In genomic region chr10:68212721-68213352, GRCh38 we compare ENCODE assay signal across 9 cellular contexts. TPM values are rescaled to one million over a fixed set of nuclear protein-coding genes. Genes with fewer than 3 reads are reported as not detected.
DNase-seq lines count a peak whose midpoint lies in the region; ATAC-seq, FAIRE-seq and TF ChIP-seq lines count a peak whose summit lies in the region.
"Had no signal": no experiment of that assay in that cellular context is flagged by ENCODE, and none has a peak within 500 bp of the region (broad histone marks: within the 10 kb centered on the region; RNA-seq: fewer than 3 reads in every experiment).

No MANE protein-coding gene starts in this region.

- TF ChIP-seq EP300 in H1 (IDR thresholded peaks at IDR 0.05; ENCODE audit: borderline replicate concordance in 1 of 2, low read depth in 2 of 2, low read length in 2 of 2): no peak

- no peak overlapping the region for H3K18ac ChIP-seq in H1 (ENCODE audit: extremely low read depth, low read length)

- H3K4me3 ChIP-seq in H1 (ENCODE audit: extremely low read depth in 1 of 4, insufficient read depth in 2 of 4, low read depth in 3 of 4, low read length in 4 of 4): no peak overlapping the region
- no peak overlapping the region for H3K4me3 ChIP-seq in neutrophil (ENCODE audit: low read depth in 1 of 2, low read length in 1 of 2)

- no peak overlapping the region for H3K4ac ChIP-seq in H1 (replicated peaks; ENCODE audit: insufficient read length, low read depth, low read length)

- H3K23me2 ChIP-seq in H1 (ENCODE audit: low read depth, low read length): no peaks in the 10 kb centered on the region

- H3K79me2 ChIP-seq in H1 (ENCODE audit: control insufficient read depth in 1 of 2, insufficient read depth in 2 of 2, low read length in 2 of 2): no peaks in the 10 kb centered on the region

- no peaks in the 10 kb centered on the region for H4K20me1 ChIP-seq in H1 (replicated peaks in 1 of 2; ENCODE audit: control insufficient read depth in 1 of 2, insufficient read depth in 2 of 2, low read length in 2 of 2)

- no peak overlapping the region for H2BK120ac ChIP-seq in H1 (replicated peaks; ENCODE audit: low read depth, low read length)

- no peak overlapping the region for H4K91ac ChIP-seq in H1 (replicated peaks; ENCODE audit: insufficient read length, low read length)

- H2BK12ac ChIP-seq in H1 (ENCODE audit: low read depth, low read length): no peak overlapping the region

- no peaks in the 10 kb centered on the region for H3K79me1 ChIP-seq in H1 (ENCODE audit: low read depth, low read length)

- H3K9me3 Mint-ChIP-seq in stimulated activated naive CD8-positive, alpha-beta T cell treated with anti-CD3 and anti-CD28 coated beads, Interleukin-15, amount 100 ng/mL, for 72 hours: no peaks in the 10 kb centered on the region

- H3K36me3 ChIP-seq in H1 (ENCODE audit: control insufficient read depth in 2 of 4, insufficient read depth in 4 of 4, low read length in 3 of 4) (no peaks in the 10 kb centered on the region), neutrophil (no peaks in the 10 kb centered on the region)

- CTCF ChIA-PET in H1 (lab: Charles Lee; ENCODE audit: partially characterized antibody): interaction anchor here (0.6 to 9.0 kb wide), 56 partner anchors 9 to 425 kb away, joined by 3 to 71 read pairs (median 4); partner anchors contain the start of genes ATOH7, DNAJC12, HNRNPH3 and PBLD

- H2BK15ac ChIP-seq in H1 (ENCODE audit: low read length): no peak overlapping the region

- peaks cover 7% of the 10 kb centered on the region for H3K27me3 Mint-ChIP-seq in stimulated activated naive CD8-positive, alpha-beta T cell treated with anti-CD3 and anti-CD28 coated beads, Interleukin-15, amount 100 ng/mL, for 72 hours

- H3K4me1 ChIP-seq in H1 (replicated peaks in 1 of 4; ENCODE audit: control insufficient read depth in 3 of 4, insufficient read depth in 4 of 4, low read length in 3 of 4) (no peaks in the 10 kb centered on the region; a peak in 2 of 7 replicates), neutrophil (ENCODE audit: control insufficient read depth in 1 of 2, insufficient read depth in 1 of 2, low read depth in 1 of 2, low read length in 1 of 2) (no peaks in the 10 kb centered on the region)

- no peak overlapping the region for H2AK5ac ChIP-seq in H1 (ENCODE audit: low read depth, low read length)

- no peak overlapping the region for H3K23ac ChIP-seq in H1 (ENCODE audit: insufficient read length)

- TF ChIP-seq CTCF in H1 (IDR thresholded peaks at IDR 0.05; ENCODE audit: control extremely low read depth in 1 of 3, insufficient read depth in 1 of 3, low read depth in 1 of 3, low read length in 3 of 3) (peak in 2 of 3 experiments; percentile 37 to 51; a peak in 2 of 4 replicates), neutrophil (IDR thresholded peaks at IDR 0.05) (peak; percentile 40)

- no peak for DNase-seq in stimulated activated naive CD8-positive, alpha-beta T cell treated with anti-CD3 and anti-CD28 coated beads, Interleukin-15, amount 100 ng/mL, for 72 hours
- no peak for DNase-seq in stimulated activated naive CD8-positive, alpha-beta T cell treated with anti-CD3 and anti-CD28 coated beads, Interleukin-15, Interleukin-2, amounts not matched to agents 100 U/mL and 50 U/mL, for 24 hours
- DNase-seq in NCI-H748 (lab: John Stamatoyannopoulos, UW; ENCODE audit: unreplicated experiment): peak; percentile 26
- no peak for DNase-seq in H1 (ENCODE audit: low read depth in 1 of 2, low spot score in 2 of 2)
- DNase-seq in stimulated activated CD4-positive, alpha-beta T cell treated with anti-CD3 and anti-CD28 coated beads, Interleukin-4, amount 100 ng/mL, for 4 hours: no peak
- DNase-seq in left cardiac atrium: no peak
- DNase-seq in DMS153 (lab: John Stamatoyannopoulos, UW): no peak

- H3K9ac ChIP-seq in H1 (replicated peaks in 1 of 4; ENCODE audit: extremely low read depth in 1 of 4, low read depth in 3 of 4, low read length in 3 of 4): no peak overlapping the region

- no peak for TF ChIP-seq POLR2A in H1 (IDR thresholded peaks at IDR 0.05; ENCODE audit: control extremely low read depth in 1 of 2, low read depth in 2 of 2, low read length in 2 of 2)

- H4K5ac ChIP-seq in H1 (ENCODE audit: insufficient read length, low read depth, low read length): no peak overlapping the region

- POLR2A ChIA-PET in H1 (lab: Charles Lee; ENCODE audit: partially characterized antibody): interaction anchor here (2.0 kb wide), 1 partner anchor 120 kb away, joined by 14 read pairs; the partner anchor contains the start of genes HNRNPH3 and PBLD

- no peaks in the 10 kb centered on the region for H3K27me3 ChIP-seq in H1 (replicated peaks in 1 of 4; ENCODE audit: control insufficient read depth in 3 of 4, extremely low read depth in 1 of 4, insufficient read depth in 3 of 4, low read length in 3 of 4)
- H3K27me3 ChIP-seq in neutrophil: peaks cover 10% of the 10 kb centered on the region

- no peak overlapping the region for H2AFZ ChIP-seq in H1 (ENCODE audit: low read length)

- no peaks in the 10 kb centered on the region for H3K9me3 ChIP-seq in H1 (ENCODE audit: insufficient read depth in 2 of 2, low read depth in 1 of 2, low read length in 1 of 2)
- H3K9me3 ChIP-seq in neutrophil: no peaks in the 10 kb centered on the region

- peak; percentile 56 to 58 for TF ChIP-seq RAD21 in H1 (IDR thresholded peaks at IDR 0.05 in 1 of 2, conservative IDR thresholded peaks at IDR 0.05 in 1 of 2; ENCODE audit: low read depth in 2 of 2, low read length in 2 of 2)

- H3K4me3 Mint-ChIP-seq in stimulated activated naive CD8-positive, alpha-beta T cell treated with anti-CD3 and anti-CD28 coated beads, Interleukin-15, amount 100 ng/mL, for 72 hours: no peak overlapping the region

- H3K14ac ChIP-seq in H1 (ENCODE audit: insufficient read length): no peak overlapping the region

- no peak overlapping the region for H2BK5ac ChIP-seq in H1 (ENCODE audit: low read depth, low read length)

- H2BK20ac ChIP-seq in H1 (ENCODE audit: low read length): no peak overlapping the region

- intact Hi-C loops in left cardiac atrium (cut with DNase I): loop anchor here (5.0 to 10.0 kb wide), 2 partner anchors 89 to 92 kb away; no protein-coding TSS in a partner anchor

- no peak overlapping the region for H3K27ac Mint-ChIP-seq in stimulated activated naive CD8-positive, alpha-beta T cell treated with anti-CD3 and anti-CD28 coated beads, Interleukin-15, amount 100 ng/mL, for 72 hours

- FAIRE-seq in H1 (lab: Jason Lieb, UNC): peak; percentile 68
- FAIRE-seq: colon had no signal

- WGBS in H1 (ENCODE audit: extremely low coverage in 1 of 2, insufficient coverage in 1 of 2, insufficient read length in 1 of 2, insufficient replicate concordance in 2 of 2, low coverage in 1 of 2, low lambda C conversion rate in 2 of 2, missing lambda C conversion rate in 1 of 2), 2 experiments: 67% methylated on average over 8 of the region's 8 CpGs; no CpG with 5 or more reads in 1 of the 2 experiments

- H3K56ac ChIP-seq in H1 (replicated peaks; ENCODE audit: insufficient read length, low read depth, low read length): no peak overlapping the region

- no peak overlapping the region for H3K27ac ChIP-seq in H1 (ENCODE audit: low read depth, low read length)
- no peak overlapping the region for H3K27ac ChIP-seq in neutrophil

- peak; percentile 31 for ATAC-seq in stimulated activated naive CD8-positive, alpha-beta T cell treated with anti-CD3 and anti-CD28 coated beads, Interleukin-15, amount 100 ng/mL, for 72 hours
- no peak for ATAC-seq in stimulated activated naive CD8-positive, alpha-beta T cell treated with anti-CD3 and anti-CD28 coated beads, Interleukin-15, Interleukin-2, amounts not matched to agents 100 U/mL and 50 U/mL, for 24 hours
- no peak for ATAC-seq in left cardiac atrium

- H3K4me2 ChIP-seq in H1 (ENCODE audit: insufficient read depth in 1 of 2, low read depth in 2 of 2, low read length in 2 of 2): no peak overlapping the region

- H4K8ac ChIP-seq in H1 (ENCODE audit: extremely low read depth, insufficient read depth, low read length): no peak overlapping the region

- H3K4me1 Mint-ChIP-seq in stimulated activated naive CD8-positive, alpha-beta T cell treated with anti-CD3 and anti-CD28 coated beads, Interleukin-15, amount 100 ng/mL, for 72 hours: peaks cover 6% of the 10 kb centered on the region

TF ChIP-seq in H1, 55 proteins besides CTCF, POLR2A, EP300 and RAD21 (continues in another document):
- no peak for TF ChIP-seq SRF (IDR thresholded peaks at IDR 0.05; ENCODE audit: low read depth, low read length)
- TF ChIP-seq CREB1 (IDR thresholded peaks at IDR 0.05): no peak
- TF ChIP-seq USF2 (IDR thresholded peaks at IDR 0.05; ENCODE audit: low read length): no peak
- no peak for TF ChIP-seq POU5F1 (IDR thresholded peaks at IDR 0.05; ENCODE audit: low read depth, low read length)
- no peak for TF ChIP-seq CHD1 (IDR thresholded peaks at IDR 0.05; ENCODE audit: low read depth, low read length)
- TF ChIP-seq JUND (IDR thresholded peaks at IDR 0.05; ENCODE audit: low read length): no peak
- TF ChIP-seq GTF2F1 (IDR thresholded peaks at IDR 0.05; ENCODE audit: borderline replicate concordance, low read depth, low read length): no peak
- no peak for TF ChIP-seq RFX5 (IDR thresholded peaks at IDR 0.05; ENCODE audit: borderline replicate concordance, low read depth, low read length)
- no peak for TF ChIP-seq CEBPB (IDR thresholded peaks at IDR 0.05; ENCODE audit: low read depth, low read length)
- TF ChIP-seq SUZ12 (IDR thresholded peaks at IDR 0.05; ENCODE audit: low read length): no peak

RNA-seq across cellular contexts. Expression of gene ATOH7, which starts 19.1 kb away (rescaled TPM):
- total RNA-seq in H1 (2021; fragmentation: NEBNext Ultra II Directional; extraction: Animal tissue kit (Norgen Biotek cat#: 25700)): 0.21 and 0.39 TPM in 2 replicates
- polyA plus RNA-seq in H1 (2011; rRNA removed): 1.0 and 1.1 TPM in 2 replicates
- 1.1 TPM for polyA plus RNA-seq in H1 (2011; cell fraction: cytosol; rRNA removed)
- polyA plus RNA-seq in H1 (2011; cell fraction: nucleus; rRNA removed): 0.50 TPM
- 0.24 to 0.79 TPM (median 0.55 TPM) in 4 replicates for polyA plus RNA-seq in H1 (2012, experiment 1 of 2)
- polyA plus RNA-seq in H1 (2012, experiment 2 of 2): 0.56 TPM
- polyA plus RNA-seq in H1 (2013, experiment 1 of 2): 0.39 TPM
- 0.44 TPM for polyA plus RNA-seq in H1 (2013, experiment 2 of 2)
- 0.12 and 0.32 TPM in 2 replicates for polyA minus RNA-seq in H1 (2011; rRNA and poly(A)+ RNA removed)
- not detected for polyA minus RNA-seq in H1 (2011; cell fraction: cytosol; rRNA and poly(A)+ RNA removed)
- polyA minus RNA-seq in H1 (2011; cell fraction: nucleus; rRNA and poly(A)+ RNA removed): 2.4 TPM
- total RNA-seq in left cardiac atrium: not detected
